Comparison of ENCODE assay signal across 8 cellular contexts in genomic region chr7:145168427-145168826, GRCh38.
"Had no signal": no experiment of that assay in that cellular context is flagged by ENCODE, and none has a peak within 500 bp of the region (broad histone marks: within the 10 kb centered on the region; RNA-seq: fewer than 3 reads in every experiment).

No MANE protein-coding gene starts in this region.

- FAIRE-seq: G401.6, GM12878, GM12891, GM12892, GM18507, GM19239 had no signal

- H3K4me3 ChIP-seq: GM12878 had no signal

- DNase-seq: GDM1, GF-D8 had no signal
